In the genomic region with DNA sequence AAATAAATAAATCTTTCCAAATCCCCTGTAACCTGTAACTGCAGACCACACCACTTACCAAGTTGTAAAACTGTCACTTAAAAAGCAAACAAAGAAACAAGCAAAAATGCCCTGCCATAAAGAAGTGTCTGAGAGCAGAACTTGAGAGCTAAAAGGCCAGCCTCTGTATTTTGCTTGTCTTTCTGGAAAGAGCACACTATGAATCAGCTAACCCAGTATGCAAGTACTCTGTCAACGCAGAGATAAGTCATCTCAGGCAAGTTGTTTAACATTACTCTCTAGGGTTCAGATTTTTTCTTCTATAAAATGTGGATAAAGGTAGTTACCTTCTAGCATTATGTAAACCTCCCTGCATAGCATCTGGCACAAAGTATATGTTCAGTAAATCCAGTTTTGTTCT, we compare ENCODE assay signal across 18 cellular contexts.
"Had no signal": no experiment of that assay in that cellular context is flagged by ENCODE, and none has a peak within 500 bp of the region (broad histone marks: within the 10 kb centered on the region; RNA-seq: fewer than 3 reads in every experiment).

No MANE protein-coding gene starts in this region.

- H3K4me3 ChIP-seq: gastroesophageal sphincter, left ventricle myocardium inferior, lower lobe of right lung, stomach had no signal

- H3K4me1 Mint-ChIP-seq: mesothelial cell of epicardium, neural crest cell had no signal

- H3K27ac Mint-ChIP-seq: immature natural killer cell, memory B cell, mesothelial cell of epicardium, natural killer cell had no signal

- ATAC-seq: gastroesophageal sphincter, lower lobe of right lung, natural killer cell, sciatic nerve had no signal

- H3K9me3 ChIP-seq: gastroesophageal sphincter, left ventricle myocardium inferior, lower lobe of right lung, stomach had no signal

- H3K4me3 Mint-ChIP-seq: immature natural killer cell, memory B cell, mesothelial cell of epicardium, natural killer cell, neural crest cell had no signal

- H3K9me3 Mint-ChIP-seq: immature natural killer cell, memory B cell, mesothelial cell of epicardium, natural killer cell, neural crest cell had no signal

- H3K27ac ChIP-seq: gastroesophageal sphincter, left ventricle myocardium inferior, lower lobe of right lung, stomach had no signal

- H3K27me3 ChIP-seq: gastroesophageal sphincter, stomach had no signal

- H3K36me3 Mint-ChIP-seq: immature natural killer cell, mesothelial cell of epicardium, natural killer cell had no signal

- H3K4me1 ChIP-seq: gastroesophageal sphincter, left ventricle myocardium inferior, lower lobe of right lung, stomach had no signal

- DNase-seq: dermis blood vessel endothelial cell; erythroblast; glutamatergic neuron; immature natural killer cell; kidney; left cardiac atrium; left ventricle myocardium inferior; lower lobe of right lung; natural killer cell; stimulated activated CD4-positive, alpha-beta T cell treated with anti-CD3 and anti-CD28 coated beads, Interleukin-2, amount 100 ng/mL, for 24 hours; stimulated activated CD4-positive, alpha-beta T cell treated with anti-CD3 and anti-CD28 coated beads, Interleukin-4, amount 100 ng/mL, for 4 hours; stimulated activated naive CD4-positive, alpha-beta T cell; stomach had no signal

- H3K36me3 ChIP-seq: gastroesophageal sphincter, left ventricle myocardium inferior, lower lobe of right lung, stomach had no signal
